Comparison of ENCODE assay signal across 26 cellular contexts in the genomic region with DNA sequence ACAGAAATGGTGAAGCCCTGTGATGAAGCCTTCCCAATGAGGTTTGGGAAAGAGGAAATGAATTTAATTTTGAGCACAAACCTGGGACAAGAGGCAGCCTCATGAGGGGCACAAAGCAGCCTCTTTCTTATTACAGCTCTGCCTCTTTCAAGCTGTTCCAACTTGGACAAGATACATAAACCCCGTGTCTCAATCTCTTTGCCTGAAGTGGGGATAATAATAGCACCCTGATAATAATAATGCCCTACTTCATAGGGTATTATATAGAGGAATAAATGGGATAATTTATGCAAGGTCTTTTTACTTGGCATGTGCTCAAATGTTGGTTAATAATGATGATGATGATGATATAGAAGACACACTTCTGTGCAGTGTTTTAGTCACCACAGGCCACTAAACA.
"Had no signal": no experiment of that assay in that cellular context is flagged by ENCODE, and none has a peak within 500 bp of the region (broad histone marks: within the 10 kb centered on the region; RNA-seq: fewer than 3 reads in every experiment).

No MANE protein-coding gene starts in this region.

- H3K27ac ChIP-seq: neutrophil, pancreas, prostate gland, right lobe of liver, sigmoid colon, stomach, thoracic aorta, thyroid gland, tibial nerve, upper lobe of left lung, vagina had no signal

- H3K4me1 ChIP-seq: pancreas, prostate gland, right lobe of liver, sigmoid colon, stomach, thyroid gland, tibial nerve, upper lobe of left lung, vagina had no signal

- H3K36me3 ChIP-seq: neutrophil, pancreas, prostate gland, right lobe of liver, sigmoid colon, thoracic aorta, thyroid gland, upper lobe of left lung, vagina had no signal

- H3K27me3 ChIP-seq: neutrophil, pancreas, right lobe of liver, sigmoid colon, stomach, thyroid gland, tibial nerve, upper lobe of left lung, vagina had no signal

- ATAC-seq: naive thymus-derived CD8-positive, alpha-beta T cell; natural killer cell treated with Interleukin-12 subunit alpha and Interleukin-12 subunit beta and Interleukin-15 and Interleukin-18, amount 100 ng/mL, for 72 hours; pancreas; right lobe of liver; stimulated activated effector memory CD8-positive, alpha-beta T cell treated with anti-CD3 and anti-CD28 coated beads, Interleukin-12 subunit alpha, Interleukin-12 subunit beta, amount 100 ng/mL, for 72 hours; stimulated activated naive B cell treated with anti-CD40 and anti-IgM and Interleukin-4, amounts not matched to agents 10 μg/mL and 1 μg/mL and 100 μg/mL, for 72 hours had no signal

- H3K9me3 ChIP-seq: neutrophil, pancreas, prostate gland, thyroid gland had no signal

- DNase-seq: naive thymus-derived CD8-positive, alpha-beta T cell; nephron progenitor cell; nucleus accumbens; pancreas; retina; right cardiac atrium; right lobe of liver; sigmoid colon; small intestine; stimulated activated CD4-positive, alpha-beta T cell treated with anti-CD3 and anti-CD28 coated beads, Interleukin-15, amount 100 ng/mL, for 24 hours; stimulated activated CD4-positive, alpha-beta T cell treated with anti-CD3 and anti-CD28 coated beads, Interleukin-2, amount 100 ng/mL, for 24 hours; stimulated activated CD4-positive, alpha-beta T cell treated with anti-CD3 and anti-CD28 coated beads, Interleukin-2, amount 100 ng/mL, for 48 hours; stimulated activated CD4-positive, alpha-beta T cell treated with anti-CD3 and anti-CD28 coated beads, Interleukin-4, amount 100 ng/mL, for 24 hours; stimulated activated naive B cell treated with anti-CD40 and anti-IgM and Interleukin-4, amounts not matched to agents 10 μg/mL and 1 μg/mL and 100 μg/mL, for 72 hours; stimulated activated naive CD4-positive, alpha-beta T cell treated with Interleukin-2 at 50 U/mL for 16 hours; stomach; thyroid gland; trophoblast cell; upper lobe of left lung had no signal

- H3K4me3 ChIP-seq: pancreas, prostate gland, right lobe of liver, sigmoid colon, stomach, thoracic aorta, thyroid gland, tibial nerve, upper lobe of left lung, vagina had no signal
